1 cellular context compared by ENCODE assay signal in genomic region chr17:65100316-65101140, GRCh38.
TF ChIP-seq lines count a peak whose summit lies in the region.

No MANE protein-coding gene starts in this region.

TF ChIP-seq in SK-N-SH treated with all-trans-retinoic acid at 6 μM for 48 hours, 23 proteins besides CTCF, POLR2A, EP300 and RAD21 (continued from another document):
- TF ChIP-seq, protein P1, sequence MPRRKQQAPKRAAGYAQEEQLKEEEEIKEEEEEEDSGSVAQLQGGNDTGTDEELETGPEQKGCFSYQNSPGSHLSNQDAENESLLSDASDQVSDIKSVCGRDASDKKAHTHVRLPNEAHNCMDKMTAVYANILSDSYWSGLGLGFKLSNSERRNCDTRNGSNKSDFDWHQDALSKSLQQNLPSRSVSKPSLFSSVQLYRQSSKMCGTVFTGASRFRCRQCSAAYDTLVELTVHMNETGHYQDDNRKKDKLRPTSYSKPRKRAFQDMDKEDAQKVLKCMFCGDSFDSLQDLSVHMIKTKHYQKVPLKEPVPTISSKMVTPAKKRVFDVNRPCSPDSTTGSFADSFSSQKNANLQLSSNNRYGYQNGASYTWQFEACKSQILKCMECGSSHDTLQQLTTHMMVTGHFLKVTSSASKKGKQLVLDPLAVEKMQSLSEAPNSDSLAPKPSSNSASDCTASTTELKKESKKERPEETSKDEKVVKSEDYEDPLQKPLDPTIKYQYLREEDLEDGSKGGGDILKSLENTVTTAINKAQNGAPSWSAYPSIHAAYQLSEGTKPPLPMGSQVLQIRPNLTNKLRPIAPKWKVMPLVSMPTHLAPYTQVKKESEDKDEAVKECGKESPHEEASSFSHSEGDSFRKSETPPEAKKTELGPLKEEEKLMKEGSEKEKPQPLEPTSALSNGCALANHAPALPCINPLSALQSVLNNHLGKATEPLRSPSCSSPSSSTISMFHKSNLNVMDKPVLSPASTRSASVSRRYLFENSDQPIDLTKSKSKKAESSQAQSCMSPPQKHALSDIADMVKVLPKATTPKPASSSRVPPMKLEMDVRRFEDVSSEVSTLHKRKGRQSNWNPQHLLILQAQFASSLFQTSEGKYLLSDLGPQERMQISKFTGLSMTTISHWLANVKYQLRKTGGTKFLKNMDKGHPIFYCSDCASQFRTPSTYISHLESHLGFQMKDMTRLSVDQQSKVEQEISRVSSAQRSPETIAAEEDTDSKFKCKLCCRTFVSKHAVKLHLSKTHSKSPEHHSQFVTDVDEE (CRISPR knock-in tag; IDR thresholded peaks at IDR 0.05), result no peak
- no peak for TF ChIP-seq CSDC2 (CRISPR knock-in tag; IDR thresholded peaks at IDR 0.05)
- no peak for TF ChIP-seq RARB (CRISPR knock-in tag; IDR thresholded peaks at IDR 0.05)
